15 cellular contexts compared by ENCODE assay signal in the genomic region with DNA sequence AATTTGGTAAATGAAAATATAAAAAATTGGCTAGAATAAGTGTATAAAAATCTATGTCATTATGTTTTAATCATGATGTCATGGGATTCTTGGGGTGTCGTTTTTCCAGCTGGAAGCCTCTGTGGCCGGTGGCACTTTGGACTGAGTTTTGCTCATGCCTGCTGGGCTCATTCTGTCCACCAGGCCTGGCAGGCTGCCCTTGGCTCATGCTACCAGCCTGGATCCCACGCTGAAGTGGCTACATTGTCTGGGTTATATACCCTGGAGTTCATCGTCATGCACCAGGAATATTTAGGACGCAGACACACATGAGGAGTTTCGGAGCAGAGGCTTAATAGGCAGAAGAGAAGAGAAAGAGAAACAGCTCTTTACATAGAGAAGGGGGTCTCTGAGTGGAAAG.
A peak's percentile ranks its signal among the peaks of the same experiment; 100 is the strongest.
DNase-seq lines count a peak whose midpoint lies in the region; ATAC-seq and TF ChIP-seq lines count a peak whose summit lies in the region.
"Had no signal": no experiment of that assay in that cellular context is flagged by ENCODE, and none has a peak within 500 bp of the region (broad histone marks: within the 10 kb centered on the region; RNA-seq: fewer than 3 reads in every experiment).

No MANE protein-coding gene starts in this region.

- H3K9me3 ChIP-seq in BE2C = peaks cover 6% of the 10 kb centered on the region

- in situ Hi-C loops in astrocyte of the cerebellum (cut with HindIII; ENCODE audit: low sequenced_read_pairs) = no loop called here

- H3K27me3 ChIP-seq in BE2C = no peaks in the 10 kb centered on the region

- H3K36me3 ChIP-seq in BE2C = no peaks in the 10 kb centered on the region

- 0 out of 2 replicates have a peak, but pooled peaks have one; percentile 6 for TF ChIP-seq CTCF in BE2C (IDR thresholded peaks at IDR 0.05; ENCODE audit: low read depth, low read length)
- TF ChIP-seq CTCF in astrocyte of the cerebellum (IDR thresholded peaks at IDR 0.05; ENCODE audit: low read depth, low read length, missing control alignments) = peak; percentile 17

- DNase-seq in BE2C (peak; percentile 47), H4 (ENCODE audit: low spot score) (peak; percentile 8), astrocyte of the cerebellum (ENCODE audit: low read depth) (no peak), myocyte (ENCODE audit: low read depth) (peak; percentile 6), NAMALWA (ENCODE audit: low spot score) (no peak), iPS-NIHi7 (ENCODE audit: extremely low spot score) (no peak)
- DNase-seq in activated CD8-positive, alpha-beta memory T cell treated with anti-CD3 and anti-CD28 coated beads, Interleukin-2, amount 50 U/mL, for 4 hours = no peak
- DNase-seq: CD8-positive, alpha-beta T cell; COR-L47; DMS153; DMS79 treated with DMSO at 0.1 percent for 48 hours; GDM1; GOT3; HCEC 1CT had no signal

- peaks cover 6% of the 10 kb centered on the region; the same call in 1 of the 2 replicates for H3K4me1 ChIP-seq in BE2C

- no peak for ATAC-seq in SK-N-SH treated with all-trans-retinoic acid at 6 μM for 48 hours
- ATAC-seq: CD8-positive, alpha-beta T cell had no signal

- H3K4me3 ChIP-seq in BE2C (ENCODE audit: low read depth, low read length) (no peak overlapping the region), astrocyte of the cerebellum (ENCODE audit: low read depth, low read length) (no peak overlapping the region)

TF ChIP-seq in SK-N-SH treated with all-trans-retinoic acid at 6 μM for 48 hours, 23 proteins besides CTCF, POLR2A, EP300 and RAD21:
- TF ChIP-seq ZC3H10 (CRISPR knock-in tag; IDR thresholded peaks at IDR 0.05) (no peak), CSDC2 (CRISPR knock-in tag; IDR thresholded peaks at IDR 0.05) (no peak), ZFP30 (CRISPR knock-in tag; IDR thresholded peaks at IDR 0.05) (no peak), CREB5 (CRISPR knock-in tag; IDR thresholded peaks at IDR 0.05; ENCODE audit: low read depth) (no peak), ZNF8 (CRISPR knock-in tag; IDR thresholded peaks at IDR 0.05) (no peak), TSHZ2 (CRISPR knock-in tag; IDR thresholded peaks at IDR 0.05) (no peak), GLIS3 (CRISPR knock-in tag; IDR thresholded peaks at IDR 0.05) (no peak), TCF4 (CRISPR knock-in tag; IDR thresholded peaks at IDR 0.05; ENCODE audit: borderline replicate concordance) (no peak), SNAI2 (CRISPR knock-in tag; IDR thresholded peaks at IDR 0.05) (no peak), PPARA (CRISPR knock-in tag; IDR thresholded peaks at IDR 0.05; ENCODE audit: borderline replicate concordance) (no peak), ISL1 (CRISPR knock-in tag; IDR thresholded peaks at IDR 0.05) (no peak), PATZ1 (CRISPR knock-in tag; IDR thresholded peaks at IDR 0.05; ENCODE audit: borderline replicate concordance) (no peak), ZNF565 (CRISPR knock-in tag; conservative IDR thresholded peaks at IDR 0.05; ENCODE audit: low read depth) (no peak)
- TF ChIP-seq, protein P1, sequence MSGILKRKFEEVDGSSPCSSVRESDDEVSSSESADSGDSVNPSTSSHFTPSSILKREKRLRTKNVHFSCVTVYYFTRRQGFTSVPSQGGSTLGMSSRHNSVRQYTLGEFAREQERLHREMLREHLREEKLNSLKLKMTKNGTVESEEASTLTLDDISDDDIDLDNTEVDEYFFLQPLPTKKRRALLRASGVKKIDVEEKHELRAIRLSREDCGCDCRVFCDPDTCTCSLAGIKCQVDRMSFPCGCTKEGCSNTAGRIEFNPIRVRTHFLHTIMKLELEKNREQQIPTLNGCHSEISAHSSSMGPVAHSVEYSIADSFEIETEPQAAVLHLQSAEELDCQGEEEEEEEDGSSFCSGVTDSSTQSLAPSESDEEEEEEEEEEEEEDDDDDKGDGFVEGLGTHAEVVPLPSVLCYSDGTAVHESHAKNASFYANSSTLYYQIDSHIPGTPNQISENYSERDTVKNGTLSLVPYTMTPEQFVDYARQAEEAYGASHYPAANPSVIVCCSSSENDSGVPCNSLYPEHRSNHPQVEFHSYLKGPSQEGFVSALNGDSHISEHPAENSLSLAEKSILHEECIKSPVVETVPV (CRISPR knock-in tag; IDR thresholded peaks at IDR 0.05) = no peak
- TF ChIP-seq, protein P2, sequence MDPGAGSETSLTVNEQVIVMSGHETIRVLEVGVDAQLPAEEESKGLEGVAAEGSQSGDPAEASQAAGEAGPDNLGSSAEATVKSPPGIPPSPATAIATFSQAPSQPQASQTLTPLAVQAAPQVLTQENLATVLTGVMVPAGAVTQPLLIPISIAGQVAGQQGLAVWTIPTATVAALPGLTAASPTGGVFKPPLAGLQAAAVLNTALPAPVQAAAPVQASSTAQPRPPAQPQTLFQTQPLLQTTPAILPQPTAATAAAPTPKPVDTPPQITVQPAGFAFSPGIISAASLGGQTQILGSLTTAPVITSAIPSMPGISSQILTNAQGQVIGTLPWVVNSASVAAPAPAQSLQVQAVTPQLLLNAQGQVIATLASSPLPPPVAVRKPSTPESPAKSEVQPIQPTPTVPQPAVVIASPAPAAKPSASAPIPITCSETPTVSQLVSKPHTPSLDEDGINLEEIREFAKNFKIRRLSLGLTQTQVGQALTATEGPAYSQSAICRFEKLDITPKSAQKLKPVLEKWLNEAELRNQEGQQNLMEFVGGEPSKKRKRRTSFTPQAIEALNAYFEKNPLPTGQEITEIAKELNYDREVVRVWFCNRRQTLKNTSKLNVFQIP (CRISPR knock-in tag; IDR thresholded peaks at IDR 0.05; ENCODE audit: borderline replicate concordance, low read depth) = no peak

Comparison
In these comparisons a context has a peak if more than half of its experiments do, and no peak if none do; other contexts are left out.
1. DNase-seq: peak in BE2C (single experiment), H4 (single experiment) and myocyte (single experiment); none in astrocyte of the cerebellum (single experiment), NAMALWA (single experiment), activated CD8-positive, alpha-beta memory T cell treated with anti-CD3 and anti-CD28 coated beads, Interleukin-2, amount 50 U/mL, for 4 hours (single experiment) and iPS-NIHi7 (single experiment).